18 cellular contexts compared by ENCODE assay signal in genomic region chr6:53731906-53732636, GRCh38.
A peak's percentile ranks its signal among the peaks of the same experiment; 100 is the strongest.
DNase-seq lines count a peak whose midpoint lies in the region; ATAC-seq and TF ChIP-seq lines count a peak whose summit lies in the region.
"Had no signal": no experiment of that assay in that cellular context is flagged by ENCODE, and none has a peak within 500 bp of the region (broad histone marks: within the 10 kb centered on the region; RNA-seq: fewer than 3 reads in every experiment).

No MANE protein-coding gene starts in this region.

- no peaks in the 10 kb centered on the region for H3K36me3 ChIP-seq in esophagus muscularis mucosa
- no peaks in the 10 kb centered on the region for H3K36me3 ChIP-seq in thyroid gland
- H3K36me3 ChIP-seq in A673 (ENCODE audit: insufficient read depth, low read length, poor library complexity, severe bottlenecking): no peaks in the 10 kb centered on the region
- H3K36me3 ChIP-seq: uterus had no signal

- no peaks in the 10 kb centered on the region for H3K9me3 ChIP-seq in esophagus muscularis mucosa
- no peaks in the 10 kb centered on the region for H3K9me3 ChIP-seq in thyroid gland
- no peaks in the 10 kb centered on the region for H3K9me3 ChIP-seq in A673 (ENCODE audit: low read depth, low read length, poor library complexity, severe bottlenecking)
- H3K9me3 ChIP-seq: body of pancreas, uterus had no signal

- H3K36me3 Mint-ChIP-seq in activated naive CD8-positive, alpha-beta T cell treated with anti-CD3 and anti-CD28 coated beads, Interleukin-2, amount 10 ng/mL, durations not matched to agents 7 days and 5 days: peaks cover 2% of the 10 kb centered on the region
- H3K36me3 Mint-ChIP-seq in activated naive CD8-positive, alpha-beta T cell treated with anti-CD3 and anti-CD28 coated beads, Interleukin-2, amount 50 U/mL, for 24 hours (ENCODE audit: low read depth): no peaks in the 10 kb centered on the region
- H3K36me3 Mint-ChIP-seq: activated naive CD4-positive, alpha-beta T cell treated with anti-CD3 and anti-CD28 coated beads, Interleukin-2, amount 10 ng/mL, durations not matched to agents 7 days and 5 days; CD8-positive, alpha-beta memory T cell had no signal

- H3K27ac Mint-ChIP-seq in activated naive CD8-positive, alpha-beta T cell treated with anti-CD3 and anti-CD28 coated beads, Interleukin-2, amount 10 ng/mL, durations not matched to agents 7 days and 5 days: peak overlapping the region; percentile 26
- no peak overlapping the region for H3K27ac Mint-ChIP-seq in activated naive CD8-positive, alpha-beta T cell treated with anti-CD3 and anti-CD28 coated beads, Interleukin-2, amount 50 U/mL, for 24 hours
- H3K27ac Mint-ChIP-seq: activated naive CD4-positive, alpha-beta T cell treated with anti-CD3 and anti-CD28 coated beads, Interleukin-2, amount 10 ng/mL, durations not matched to agents 7 days and 5 days; CD8-positive, alpha-beta memory T cell had no signal

- H3K27ac ChIP-seq in esophagus muscularis mucosa (replicated peaks in 1 of 4) (peak overlapping the region in 2 of 4 donors; percentile 60 to 74), thyroid gland (peak overlapping the region; percentile 32 to 79 (median 77)), A673 (ENCODE audit: low read depth, low read length, poor library complexity, severe bottlenecking) (no peak overlapping the region)
- H3K27ac ChIP-seq: body of pancreas, coronary artery, foreskin keratinocyte, SK-N-MC, uterus had no signal

- peak overlapping the region; percentile 48 for H3K4me3 Mint-ChIP-seq in activated naive CD8-positive, alpha-beta T cell treated with anti-CD3 and anti-CD28 coated beads, Interleukin-2, amount 10 ng/mL, durations not matched to agents 7 days and 5 days
- H3K4me3 Mint-ChIP-seq in activated naive CD8-positive, alpha-beta T cell treated with anti-CD3 and anti-CD28 coated beads, Interleukin-2, amount 50 U/mL, for 24 hours: no peak overlapping the region
- H3K4me3 Mint-ChIP-seq: activated naive CD4-positive, alpha-beta T cell treated with anti-CD3 and anti-CD28 coated beads, Interleukin-2, amount 10 ng/mL, durations not matched to agents 7 days and 5 days; CD8-positive, alpha-beta memory T cell had no signal

- WGBS in esophagus muscularis mucosa: 55% methylated on average over 5 of the region's 5 CpGs
- WGBS in thyroid gland, 2 donors: 64 to 72% methylated on average over 5 of the region's 5 CpGs

- H3K4me1 Mint-ChIP-seq in activated naive CD8-positive, alpha-beta T cell treated with anti-CD3 and anti-CD28 coated beads, Interleukin-2, amount 10 ng/mL, durations not matched to agents 7 days and 5 days: peaks cover 38% of the 10 kb centered on the region
- H3K4me1 Mint-ChIP-seq in activated naive CD8-positive, alpha-beta T cell treated with anti-CD3 and anti-CD28 coated beads, Interleukin-2, amount 50 U/mL, for 24 hours: peaks cover 20% of the 10 kb centered on the region

- no peak for TF ChIP-seq EP300 in esophagus muscularis mucosa (IDR thresholded peaks at IDR 0.05)

- H3K27me3 ChIP-seq in esophagus muscularis mucosa (no peaks in the 10 kb centered on the region), thyroid gland (no peaks in the 10 kb centered on the region), A673 (replicated peaks; ENCODE audit: insufficient read depth, low read depth, low read length, poor library complexity) (no peaks in the 10 kb centered on the region)
- H3K27me3 ChIP-seq: body of pancreas, foreskin keratinocyte, uterus had no signal

- TF ChIP-seq CTCF in esophagus muscularis mucosa (IDR thresholded peaks at IDR 0.05) (no peak), thyroid gland (IDR thresholded peaks at IDR 0.05) (no peak), A673 (conservative IDR thresholded peaks at IDR 0.05; ENCODE audit: low read depth, low read length) (no peak)

- TF ChIP-seq POLR2A in esophagus muscularis mucosa (IDR thresholded peaks at IDR 0.05; ENCODE audit: low read depth): no peak
- TF ChIP-seq POLR2A in thyroid gland (IDR thresholded peaks at IDR 0.05): no peak

- H3K4me3 ChIP-seq in esophagus muscularis mucosa (no peak overlapping the region), thyroid gland (replicated peaks in 1 of 3) (no peak overlapping the region), A673 (ENCODE audit: low read depth, low read length, poor library complexity, severe bottlenecking) (no peak overlapping the region)
- H3K4me3 ChIP-seq: body of pancreas, coronary artery, SK-N-MC, uterus had no signal

- BruUV-seq in A673 (replicated peaks; lab: Mats Ljungman, UMichigan): no TSS peak

- no peak for DNase-seq in activated naive CD8-positive, alpha-beta T cell treated with anti-CD3 and anti-CD28 coated beads, Interleukin-2, amount 10 ng/mL, durations not matched to agents 7 days and 5 days
- no peak for DNase-seq in activated naive CD8-positive, alpha-beta T cell treated with anti-CD3 and anti-CD28 coated beads, Interleukin-2, amount 50 U/mL, for 24 hours
- peak; percentile 18 for DNase-seq in NCI-H82 treated with DMSO at 0.1 percent for 48 hours (lab: John Stamatoyannopoulos, UW; ENCODE audit: unreplicated experiment)
- peak; percentile 47 for DNase-seq in esophagus muscularis mucosa (ENCODE audit: extremely low spot score)
- no peak for DNase-seq in thyroid gland
- DNase-seq in A673 (ENCODE audit: low spot score): no peak
- DNase-seq: activated CD4-positive, alpha-beta T cell treated with anti-CD3 and anti-CD28 coated beads for 4 hours; activated naive CD4-positive, alpha-beta T cell treated with anti-CD3 and anti-CD28 coated beads, Interleukin-2, amount 10 ng/mL, durations not matched to agents 7 days and 5 days; body of pancreas; CD8-positive, alpha-beta memory T cell; foreskin keratinocyte; left cardiac atrium; NCI-H1048; uterus had no signal

- H3K27me3 Mint-ChIP-seq in activated naive CD8-positive, alpha-beta T cell treated with anti-CD3 and anti-CD28 coated beads, Interleukin-2, amount 10 ng/mL, durations not matched to agents 7 days and 5 days: peaks cover 2% of the 10 kb centered on the region
- H3K27me3 Mint-ChIP-seq in activated naive CD8-positive, alpha-beta T cell treated with anti-CD3 and anti-CD28 coated beads, Interleukin-2, amount 50 U/mL, for 24 hours: peaks cover 11% of the 10 kb centered on the region

- CTCF ChIA-PET in A673 (lab: Charles Lee): no interaction called here

- intact Hi-C loops in esophagus muscularis mucosa (cut with DNase I) (no loop called here), thyroid gland (cut with DNase I) (no loop called here), A673 (cut with micrococcal nuclease; ENCODE audit: unreplicated experiment) (no loop called here)

- H3K9me3 Mint-ChIP-seq in activated naive CD8-positive, alpha-beta T cell treated with anti-CD3 and anti-CD28 coated beads, Interleukin-2, amount 10 ng/mL, durations not matched to agents 7 days and 5 days: no peaks in the 10 kb centered on the region
- H3K9me3 Mint-ChIP-seq in activated naive CD8-positive, alpha-beta T cell treated with anti-CD3 and anti-CD28 coated beads, Interleukin-2, amount 50 U/mL, for 24 hours: no peaks in the 10 kb centered on the region
- H3K9me3 Mint-ChIP-seq: activated naive CD4-positive, alpha-beta T cell treated with anti-CD3 and anti-CD28 coated beads, Interleukin-2, amount 10 ng/mL, durations not matched to agents 7 days and 5 days; CD8-positive, alpha-beta memory T cell had no signal

- H3K4me1 ChIP-seq in esophagus muscularis mucosa (peaks cover 0 to 47% (median 40%) of the 10 kb centered on the region in 4 donors), thyroid gland (peaks cover 13 to 36% of the 10 kb centered on the region in 2 donors), A673 (ENCODE audit: insufficient read depth, low read length, poor library complexity, severe bottlenecking) (no peaks in the 10 kb centered on the region)
- H3K4me1 ChIP-seq: uterus had no signal

- POLR2A ChIA-PET in activated naive CD8-positive, alpha-beta T cell treated with anti-CD3 and anti-CD28 coated beads, Interleukin-2, amount 10 ng/mL, durations not matched to agents 7 days and 5 days (lab: Charles Lee): interaction anchor here (1.0 kb wide), 1 partner anchor 80 kb away, joined by 3 read pairs; no protein-coding TSS in a partner anchor
- POLR2A ChIA-PET in A673 (lab: Charles Lee; ENCODE audit: low non-redundant PET): interaction anchor here (0.7 kb wide), 1 partner anchor 206 kb away, joined by 4 read pairs; no protein-coding TSS in a partner anchor

- ATAC-seq in activated naive CD8-positive, alpha-beta T cell treated with anti-CD3 and anti-CD28 coated beads, Interleukin-2, amount 10 ng/mL, durations not matched to agents 7 days and 5 days (ENCODE audit: low read depth): no peak
- ATAC-seq in activated naive CD8-positive, alpha-beta T cell treated with anti-CD3 and anti-CD28 coated beads, Interleukin-2, amount 50 U/mL, for 24 hours: no peak
- ATAC-seq in GM21786 (IDR thresholded peaks at IDR 0.05; ENCODE audit: unreplicated experiment) (no peak), HG03196 (IDR thresholded peaks at IDR 0.05; ENCODE audit: unreplicated experiment) (no peak)
- ATAC-seq: body of pancreas, foreskin keratinocyte, left cardiac atrium had no signal

Comparison
In these comparisons a context has a peak if more than half of its experiments do, and no peak if none do; other contexts are left out.
1. DNase-seq: peak in NCI-H82 treated with DMSO at 0.1 percent for 48 hours (single experiment) and esophagus muscularis mucosa (single experiment); none in activated naive CD8-positive, alpha-beta T cell treated with anti-CD3 and anti-CD28 coated beads, Interleukin-2, amount 10 ng/mL, durations not matched to agents 7 days and 5 days (single experiment), activated naive CD8-positive, alpha-beta T cell treated with anti-CD3 and anti-CD28 coated beads, Interleukin-2, amount 50 U/mL, for 24 hours (single experiment), thyroid gland (0 of 2) and A673 (single experiment).